ENCODE assay signal across 1 cellular context in genomic region chr11:85951428-85952107, GRCh38.
TF ChIP-seq lines count a peak whose summit lies in the region.

No MANE protein-coding gene starts in this region.

TF ChIP-seq in K562, 482 proteins besides CTCF, POLR2A, EP300 and RAD21 (continued from another document and continues in another):
- TF ChIP-seq ZBTB49 (CRISPR knock-in tag; IDR thresholded peaks at IDR 0.05; ENCODE audit: borderline replicate concordance) (no peak), MEF2D (tag; conservative IDR thresholded peaks at IDR 0.05; ENCODE audit: low read depth) (no peak), RUNX1 (IDR thresholded peaks at IDR 0.05; ENCODE audit: low read depth) (no peak), IRF2 (CRISPR knock-in tag; IDR thresholded peaks at IDR 0.05) (no peak), CSDE1 (IDR thresholded peaks at IDR 0.05) (no peak), RBM17 (IDR thresholded peaks at IDR 0.05; ENCODE audit: borderline replicate concordance, low read depth, low read length) (no peak), HBP1 (CRISPR knock-in tag; IDR thresholded peaks at IDR 0.05) (peak; percentile 16; the same call in 1 of the 2 replicates), ZNF174 (CRISPR knock-in tag; IDR thresholded peaks at IDR 0.05) (no peak), MECOM (CRISPR knock-in tag; IDR thresholded peaks at IDR 0.05) (no peak), SP1 (CRISPR knock-in tag; IDR thresholded peaks at IDR 0.05) (no peak), ESRRB (CRISPR knock-in tag; IDR thresholded peaks at IDR 0.05; ENCODE audit: borderline replicate concordance) (no peak), MCM5 (IDR thresholded peaks at IDR 0.05; ENCODE audit: low read depth) (no peak), ZZZ3 (IDR thresholded peaks at IDR 0.05) (no peak), SREBF2 (CRISPR knock-in tag; IDR thresholded peaks at IDR 0.05) (no peak), PHTF2 (CRISPR knock-in tag; IDR thresholded peaks at IDR 0.05) (no peak), LCOR (CRISPR knock-in tag; IDR thresholded peaks at IDR 0.05) (0 out of 2 replicates have a peak, but pooled peaks have one; percentile 36), MITF (IDR thresholded peaks at IDR 0.05) (no peak), NELFE (IDR thresholded peaks at IDR 0.05; ENCODE audit: insufficient read depth, insufficient read length) (no peak), TCFL5 (CRISPR knock-in tag; conservative IDR thresholded peaks at IDR 0.05) (no peak), ZNF766 (CRISPR knock-in tag; conservative IDR thresholded peaks at IDR 0.05) (no peak), ATF6 (CRISPR knock-in tag; IDR thresholded peaks at IDR 0.05) (no peak), THAP12 (CRISPR knock-in tag; IDR thresholded peaks at IDR 0.05) (no peak), CHD1 (IDR thresholded peaks at IDR 0.05; ENCODE audit: low read length) (no peak), GTF2F1 (IDR thresholded peaks at IDR 0.05; ENCODE audit: low read depth, low read length) (peak; percentile 51; the same call in 1 of the 2 replicates), SUPT5H (IDR thresholded peaks at IDR 0.05) (peak; percentile 64; the same call in 1 of the 2 replicates), POLR2H (tag; IDR thresholded peaks at IDR 0.05; ENCODE audit: low read depth) (peak; percentile 42), ETS2 (tag; IDR thresholded peaks at IDR 0.05; ENCODE audit: borderline replicate concordance, poor library complexity, severe bottlenecking) (no peak)
- TF ChIP-seq, protein P1, sequence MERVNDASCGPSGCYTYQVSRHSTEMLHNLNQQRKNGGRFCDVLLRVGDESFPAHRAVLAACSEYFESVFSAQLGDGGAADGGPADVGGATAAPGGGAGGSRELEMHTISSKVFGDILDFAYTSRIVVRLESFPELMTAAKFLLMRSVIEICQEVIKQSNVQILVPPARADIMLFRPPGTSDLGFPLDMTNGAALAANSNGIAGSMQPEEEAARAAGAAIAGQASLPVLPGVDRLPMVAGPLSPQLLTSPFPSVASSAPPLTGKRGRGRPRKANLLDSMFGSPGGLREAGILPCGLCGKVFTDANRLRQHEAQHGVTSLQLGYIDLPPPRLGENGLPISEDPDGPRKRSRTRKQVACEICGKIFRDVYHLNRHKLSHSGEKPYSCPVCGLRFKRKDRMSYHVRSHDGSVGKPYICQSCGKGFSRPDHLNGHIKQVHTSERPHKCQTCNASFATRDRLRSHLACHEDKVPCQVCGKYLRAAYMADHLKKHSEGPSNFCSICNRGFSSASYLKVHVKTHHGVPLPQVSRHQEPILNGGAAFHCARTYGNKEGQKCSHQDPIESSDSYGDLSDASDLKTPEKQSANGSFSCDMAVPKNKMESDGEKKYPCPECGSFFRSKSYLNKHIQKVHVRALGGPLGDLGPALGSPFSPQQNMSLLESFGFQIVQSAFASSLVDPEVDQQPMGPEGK (CRISPR knock-in tag; IDR thresholded peaks at IDR 0.05; ENCODE audit: borderline replicate concordance), result no peak
- TF ChIP-seq, protein P2, sequence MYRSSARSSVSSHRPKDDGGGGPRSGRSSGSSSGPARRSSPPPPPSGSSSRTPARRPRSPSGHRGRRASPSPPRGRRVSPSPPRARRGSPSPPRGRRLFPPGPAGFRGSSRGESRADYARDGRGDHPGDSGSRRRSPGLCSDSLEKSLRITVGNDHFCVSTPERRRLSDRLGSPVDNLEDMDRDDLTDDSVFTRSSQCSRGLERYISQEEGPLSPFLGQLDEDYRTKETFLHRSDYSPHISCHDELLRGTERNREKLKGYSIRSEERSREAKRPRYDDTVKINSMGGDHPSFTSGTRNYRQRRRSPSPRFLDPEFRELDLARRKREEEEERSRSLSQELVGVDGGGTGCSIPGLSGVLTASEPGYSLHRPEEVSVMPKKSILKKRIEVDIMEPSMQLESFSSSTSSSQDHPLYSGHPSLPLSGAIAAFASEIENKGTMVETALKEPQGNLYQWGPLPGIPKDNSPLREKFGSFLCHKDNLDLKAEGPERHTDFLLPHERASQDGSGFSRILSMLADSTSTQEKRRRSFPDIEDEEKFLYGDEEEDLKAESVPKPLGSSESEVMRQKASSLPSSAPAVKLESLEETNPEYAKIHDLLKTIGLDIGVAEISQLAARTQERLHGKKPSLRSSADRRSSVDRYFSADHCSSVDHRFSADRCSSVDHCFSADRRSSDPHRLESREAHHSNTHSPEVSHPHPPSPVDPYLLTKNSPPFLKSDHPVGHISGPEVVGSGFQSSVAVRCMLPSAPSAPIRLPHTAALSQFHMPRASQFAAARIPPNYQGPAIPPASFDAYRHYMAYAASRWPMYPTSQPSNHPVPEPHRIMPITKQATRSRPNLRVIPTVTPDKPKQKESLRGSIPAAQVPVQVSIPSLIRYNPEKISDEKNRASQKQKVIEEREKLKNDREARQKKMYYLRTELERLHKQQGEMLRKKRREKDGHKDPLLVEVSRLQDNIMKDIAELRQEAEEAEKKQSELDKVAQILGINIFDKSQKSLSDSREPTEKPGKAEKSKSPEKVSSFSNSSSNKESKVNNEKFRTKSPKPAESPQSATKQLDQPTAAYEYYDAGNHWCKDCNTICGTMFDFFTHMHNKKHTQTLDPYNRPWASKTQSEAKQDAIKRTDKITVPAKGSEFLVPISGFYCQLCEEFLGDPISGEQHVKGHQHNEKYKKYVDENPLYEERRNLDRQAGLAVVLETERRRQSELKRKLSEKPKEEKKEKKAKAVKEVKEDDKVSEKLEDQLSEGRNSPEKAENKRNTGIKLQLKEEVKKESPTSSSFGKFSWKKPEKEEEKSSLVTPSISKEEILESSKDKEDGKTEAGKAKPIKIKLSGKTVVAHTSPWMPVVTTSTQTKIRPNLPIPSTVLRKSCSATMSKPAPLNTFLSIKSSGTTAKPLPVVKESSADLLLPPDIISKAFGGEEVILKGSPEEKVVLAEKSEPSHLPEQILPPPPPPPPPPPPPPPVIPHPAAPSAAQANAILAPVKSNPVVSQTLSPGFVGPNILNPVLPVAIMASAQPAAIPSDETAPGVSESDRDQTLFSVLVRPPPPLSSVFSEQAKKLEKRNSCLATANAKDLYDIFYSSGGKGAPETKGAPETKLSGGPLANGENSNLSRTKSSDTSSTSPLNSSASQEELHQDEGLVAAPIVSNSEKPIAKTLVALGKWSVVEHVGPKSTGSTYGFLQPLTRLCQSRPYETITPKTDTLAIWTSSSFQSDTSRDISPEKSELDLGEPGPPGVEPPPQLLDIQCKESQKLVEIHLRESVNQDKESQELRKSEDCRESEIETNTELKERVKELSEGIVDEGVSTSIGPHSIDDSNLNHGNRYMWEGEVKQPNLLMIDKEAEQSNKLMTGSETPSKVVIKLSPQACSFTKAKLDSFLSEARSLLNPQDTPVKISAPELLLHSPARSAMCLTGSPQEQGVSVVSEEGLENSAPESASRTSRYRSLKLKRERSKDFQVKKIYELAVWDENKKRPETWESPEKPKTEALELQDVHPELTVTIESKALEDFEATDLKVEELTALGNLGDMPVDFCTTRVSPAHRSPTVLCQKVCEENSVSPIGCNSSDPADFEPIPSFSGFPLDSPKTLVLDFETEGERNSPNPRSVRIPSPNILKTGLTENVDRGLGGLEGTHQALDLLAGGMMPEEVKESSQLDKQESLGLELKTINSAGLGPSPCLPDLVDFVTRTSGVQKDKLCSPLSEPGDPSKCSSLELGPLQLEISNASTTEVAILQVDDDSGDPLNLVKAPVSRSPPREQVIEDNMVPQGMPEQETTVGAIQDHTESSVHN (IDR thresholded peaks at IDR 0.05; ENCODE audit: borderline replicate concordance in 1 of 2, low read depth in 1 of 2), result no peak
- TF ChIP-seq, protein P3, sequence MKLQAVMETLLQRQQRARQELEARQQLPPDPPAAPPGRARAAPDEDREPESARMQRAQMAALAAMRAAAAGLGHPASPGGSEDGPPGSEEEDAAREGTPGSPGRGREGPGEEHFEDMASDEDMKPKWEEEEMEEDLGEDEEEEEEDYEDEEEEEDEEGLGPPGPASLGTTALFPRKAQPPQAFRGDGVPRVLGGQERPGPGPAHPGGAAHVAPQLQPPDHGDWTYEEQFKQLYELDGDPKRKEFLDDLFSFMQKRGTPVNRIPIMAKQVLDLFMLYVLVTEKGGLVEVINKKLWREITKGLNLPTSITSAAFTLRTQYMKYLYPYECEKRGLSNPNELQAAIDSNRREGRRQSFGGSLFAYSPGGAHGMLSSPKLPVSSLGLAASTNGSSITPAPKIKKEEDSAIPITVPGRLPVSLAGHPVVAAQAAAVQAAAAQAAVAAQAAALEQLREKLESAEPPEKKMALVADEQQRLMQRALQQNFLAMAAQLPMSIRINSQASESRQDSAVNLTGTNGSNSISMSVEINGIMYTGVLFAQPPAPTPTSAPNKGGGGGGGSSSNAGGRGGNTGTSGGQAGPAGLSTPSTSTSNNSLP (IDR thresholded peaks at IDR 0.05; ENCODE audit: borderline replicate concordance, low read depth, low read length), result no peak
- TF ChIP-seq, protein P4, sequence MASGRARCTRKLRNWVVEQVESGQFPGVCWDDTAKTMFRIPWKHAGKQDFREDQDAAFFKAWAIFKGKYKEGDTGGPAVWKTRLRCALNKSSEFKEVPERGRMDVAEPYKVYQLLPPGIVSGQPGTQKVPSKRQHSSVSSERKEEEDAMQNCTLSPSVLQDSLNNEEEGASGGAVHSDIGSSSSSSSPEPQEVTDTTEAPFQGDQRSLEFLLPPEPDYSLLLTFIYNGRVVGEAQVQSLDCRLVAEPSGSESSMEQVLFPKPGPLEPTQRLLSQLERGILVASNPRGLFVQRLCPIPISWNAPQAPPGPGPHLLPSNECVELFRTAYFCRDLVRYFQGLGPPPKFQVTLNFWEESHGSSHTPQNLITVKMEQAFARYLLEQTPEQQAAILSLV (tag; IDR thresholded peaks at IDR 0.05), result no peak
